Comparison of ENCODE assay signal across 7 cellular contexts in the genomic region with DNA sequence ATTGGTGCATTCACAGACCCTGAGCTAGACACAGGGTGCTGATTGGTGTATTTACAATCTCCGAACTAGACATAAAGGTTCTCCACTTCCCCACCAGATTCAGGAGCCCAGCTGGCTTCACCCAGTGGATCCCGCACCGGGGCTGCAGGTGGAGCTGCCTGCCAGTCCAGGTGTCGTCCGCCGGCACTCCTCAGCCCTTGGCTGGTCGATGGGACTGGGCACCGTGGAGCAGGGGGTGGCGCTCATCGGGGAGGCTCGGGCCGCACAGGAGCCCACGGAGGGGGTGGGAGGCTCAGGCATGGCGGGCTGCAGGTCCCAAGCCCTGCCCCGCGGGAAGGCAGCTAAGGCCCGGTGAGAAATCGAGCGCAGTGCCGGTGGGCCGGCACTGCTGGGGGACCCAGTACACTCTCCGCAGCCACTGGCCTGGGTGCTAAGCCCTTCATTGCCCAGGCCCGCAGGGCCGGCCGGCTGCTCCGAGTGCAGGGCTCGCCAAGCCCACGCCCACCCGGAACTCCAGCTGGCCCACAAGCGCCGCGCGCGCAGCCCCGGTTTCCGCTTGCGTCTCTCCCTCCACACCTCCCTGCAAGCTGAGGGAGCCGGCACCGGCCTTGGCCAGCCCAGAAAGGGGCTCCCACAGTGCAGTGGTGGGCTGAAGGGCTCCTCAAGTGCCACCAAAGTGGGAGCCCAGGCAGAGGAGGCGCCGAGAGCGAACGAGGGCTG.
DNase-seq lines count a peak whose midpoint lies in the region; ATAC-seq and TF ChIP-seq lines count a peak whose summit lies in the region.
"Not testable (repeated sequence)": the region's sequence is repeated elsewhere in the genome, so short reads cannot be mapped to it uniquely, and the experiment has no call there.

No MANE protein-coding gene starts in this region.

- not testable (repeated sequence) for H3K27me3 ChIP-seq in A673 (replicated peaks; ENCODE audit: insufficient read depth, low read depth, low read length, poor library complexity); breast epithelium; esophagus muscularis mucosa; heart right ventricle; left lung; osteoblast (ENCODE audit: insufficient read depth, low read length); spleen (replicated peaks in 1 of 7)

- CTCF ChIA-PET in A673 (lab: Charles Lee): not testable (repeated sequence)

- POLR2A ChIA-PET in A673 (lab: Charles Lee; ENCODE audit: low non-redundant PET): not testable (repeated sequence)

- not testable (repeated sequence) for H3K79me2 ChIP-seq in osteoblast (ENCODE audit: insufficient read depth, low read length)

- not testable (repeated sequence) for H3K36me3 ChIP-seq in A673 (ENCODE audit: insufficient read depth, low read length, poor library complexity, severe bottlenecking); breast epithelium; esophagus muscularis mucosa; heart right ventricle; left lung; osteoblast (ENCODE audit: insufficient read depth, low read length); spleen

- not testable (repeated sequence) for DNase-seq in A673 (ENCODE audit: low spot score); breast epithelium (ENCODE audit: low spot score in 2 of 2); esophagus muscularis mucosa (ENCODE audit: extremely low spot score); heart right ventricle; osteoblast (ENCODE audit: insufficient read length, low spot score, missing footprints); spleen
- peak in 1 of 2 donors; percentile 68 for DNase-seq in left lung

- not testable (repeated sequence) for H2AFZ ChIP-seq in osteoblast (ENCODE audit: low read length)

- not testable (repeated sequence) for H3K4me2 ChIP-seq in osteoblast (ENCODE audit: insufficient read depth, low read length)

- TF ChIP-seq CTCF in A673 (conservative IDR thresholded peaks at IDR 0.05; ENCODE audit: low read depth, low read length); breast epithelium (IDR thresholded peaks at IDR 0.05); esophagus muscularis mucosa (IDR thresholded peaks at IDR 0.05); heart right ventricle (IDR thresholded peaks at IDR 0.05); left lung (IDR thresholded peaks at IDR 0.05); osteoblast (IDR thresholded peaks at IDR 0.05; ENCODE audit: extremely low read depth, low read depth, low read length); spleen (IDR thresholded peaks at IDR 0.05 in 8 of 11, conservative IDR thresholded peaks at IDR 0.05 in 3 of 11): not testable (repeated sequence)

- H3K27ac ChIP-seq in A673 (ENCODE audit: low read depth, low read length, poor library complexity, severe bottlenecking) (peak overlapping the region; percentile 70), breast epithelium (peak overlapping the region; percentile 33 to 46), esophagus muscularis mucosa (replicated peaks in 1 of 4) (peak overlapping the region in 3 of 4 donors; percentile 38 to 59 (median 49)), heart right ventricle (peak overlapping the region in 9 of 10 donors; percentile 44 to 84 (median 70)), left lung (peak overlapping the region; percentile 60 to 67), osteoblast (ENCODE audit: low read depth, low read length) (peak overlapping the region; percentile 77), spleen (peak overlapping the region in 7 of 8 donors; percentile 24 to 77 (median 72))

- H3K9me3 ChIP-seq in A673 (ENCODE audit: low read depth, low read length, poor library complexity, severe bottlenecking); breast epithelium; esophagus muscularis mucosa; heart right ventricle; left lung; osteoblast (ENCODE audit: low read depth, low read length); spleen: not testable (repeated sequence)

- ATAC-seq in heart right ventricle, left lung: not testable (repeated sequence)

- not testable (repeated sequence) for TF ChIP-seq POLR2A in breast epithelium (IDR thresholded peaks at IDR 0.05); esophagus muscularis mucosa (IDR thresholded peaks at IDR 0.05; ENCODE audit: low read depth); spleen (IDR thresholded peaks at IDR 0.05)

- H4K20me1 ChIP-seq in osteoblast (ENCODE audit: insufficient read depth, low read length): not testable (repeated sequence)

- H3K4me3 ChIP-seq in A673 (ENCODE audit: low read depth, low read length, poor library complexity, severe bottlenecking); breast epithelium; esophagus muscularis mucosa; heart right ventricle; left lung; osteoblast (ENCODE audit: insufficient read depth, low read length); spleen: not testable (repeated sequence)

- not testable (repeated sequence) for TF ChIP-seq EP300 in esophagus muscularis mucosa (IDR thresholded peaks at IDR 0.05)

- intact Hi-C loops in A673 (cut with micrococcal nuclease; ENCODE audit: unreplicated experiment); breast epithelium (cut with DNase I; ENCODE audit: low total_unique reads); left lung (cut with DNase I); spleen (cut with DNase I; ENCODE audit: low total_unique reads): not testable (repeated sequence)
- intact Hi-C loops in esophagus muscularis mucosa (cut with DNase I) (loop anchor here (10.0 kb wide), 1 partner anchor 251 kb away; a partner anchor contains a TSS), heart right ventricle (cut with DNase I) (loop anchor here in 4 of 10 donors (10.0 kb wide), 2 partner anchors 101 to 251 kb away; a partner anchor contains a TSS)

- BruUV-seq in A673 (replicated peaks; lab: Mats Ljungman, UMichigan): not testable (repeated sequence)

- peaks cover 17% of the 10 kb centered on the region for H3K4me1 ChIP-seq in A673 (ENCODE audit: insufficient read depth, low read length, poor library complexity, severe bottlenecking)
- H3K4me1 ChIP-seq in breast epithelium: not testable (repeated sequence)
- H3K4me1 ChIP-seq in esophagus muscularis mucosa: peaks cover 8 to 56% (median 51%) of the 10 kb centered on the region in 4 donors
- peaks cover 5 to 65% (median 49%) of the 10 kb centered on the region in 9 donors for H3K4me1 ChIP-seq in heart right ventricle
- peaks cover 23 to 51% of the 10 kb centered on the region in 2 donors for H3K4me1 ChIP-seq in left lung
- peaks cover 64% of the 10 kb centered on the region for H3K4me1 ChIP-seq in osteoblast (ENCODE audit: insufficient read depth, low read length)
- H3K4me1 ChIP-seq in spleen: peaks cover 6 to 52% (median 35%) of the 10 kb centered on the region in 6 donors

- WGBS in esophagus muscularis mucosa: 98% methylated on average over 21 of the region's 43 CpGs
- WGBS in heart right ventricle, 2 donors: 90 to 97% methylated on average over 33 to 42 of the region's 43 CpGs
- WGBS in spleen, 5 donors: 94 to 96% (median 95%) methylated on average over 23 to 43 of the region's 43 CpGs
